In the genomic region with DNA sequence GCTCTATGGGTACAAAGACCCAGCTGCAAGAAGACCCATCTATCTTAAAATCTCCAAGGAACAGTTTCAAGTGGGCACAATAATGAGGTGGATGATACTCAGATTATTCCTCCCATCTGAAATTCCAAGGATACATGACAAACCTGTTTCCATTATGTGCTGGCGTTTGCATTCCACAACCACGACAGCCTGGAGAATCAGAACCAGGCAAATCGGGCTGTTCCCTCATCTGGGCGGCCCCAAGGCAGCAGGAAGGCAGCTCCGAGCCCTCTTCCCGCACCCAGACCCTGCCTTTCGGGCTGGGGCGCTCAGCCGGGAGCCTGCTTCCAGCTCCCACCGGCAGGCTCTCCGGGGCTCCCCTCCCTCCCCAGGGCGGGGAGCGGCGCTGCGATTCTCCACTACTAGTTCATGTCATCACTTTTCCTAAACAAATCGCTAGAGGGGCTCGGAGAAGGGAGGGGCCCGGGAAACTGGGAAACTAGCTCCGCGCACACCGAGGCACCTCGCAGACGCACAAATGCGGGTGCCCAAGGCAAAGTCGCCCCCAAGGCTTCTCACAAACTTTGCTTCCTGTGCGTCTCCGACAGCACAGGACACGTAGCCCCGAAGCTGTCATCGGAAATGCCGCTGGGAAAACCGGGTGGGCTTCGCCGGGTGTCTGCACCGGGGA, we compare ENCODE assay signal across 9 cellular contexts. TPM values are rescaled to one million over a fixed set of nuclear protein-coding genes. Genes with fewer than 3 reads are reported as not detected.
DNase-seq lines count a peak whose midpoint lies in the region; ATAC-seq and TF ChIP-seq lines count a peak whose summit lies in the region.
"Had no signal": no experiment of that assay in that cellular context is flagged by ENCODE, and none has a peak within 500 bp of the region (broad histone marks: within the 10 kb centered on the region; RNA-seq: fewer than 3 reads in every experiment).

A gene (minus strand): TSS at position 350 of the 670 bp plus-strand sequence. CDS start 197 bp downstream, at position 153.

- intact Hi-C loops in esophagus squamous epithelium (cut with DNase I), result loop anchor here (10.0 kb wide), 2 partner anchors 118 to 148 kb away; a partner anchor contains a TSS
- intact Hi-C loops in upper lobe of right lung (cut with DNase I), result loop anchor here (10.0 kb wide), 1 partner anchor 138 kb away; no protein-coding TSS in a partner anchor

- H3K4me3 ChIP-seq in esophagus squamous epithelium (peak within 1 kb of the TSS; percentile 80 to 94 (median 85)), muscle layer of duodenum (ENCODE audit: low read depth in 1 of 2, low read length in 2 of 2) (peak within 1 kb of the TSS; percentile 91 to 98), upper lobe of right lung (peak within 1 kb of the TSS; percentile 87)

- H3K36me3 ChIP-seq in esophagus squamous epithelium, result no peaks in the 10 kb centered on the region
- H3K36me3 ChIP-seq in muscle layer of duodenum (ENCODE audit: control insufficient read depth in 1 of 2, insufficient read depth in 2 of 2, low read length in 2 of 2), result peaks cover 5 to 6% of the 10 kb centered on the region in 2 donors
- H3K36me3 ChIP-seq in upper lobe of right lung, result no peaks in the 10 kb centered on the region

- peak in 2 of 4 donors; percentile 29 to 42 for TF ChIP-seq POLR2A in esophagus squamous epithelium (IDR thresholded peaks at IDR 0.05)

- H3K27me3 ChIP-seq in esophagus squamous epithelium, result peaks cover 0 to 5% (median 0%) of the 10 kb centered on the region in 4 donors
- no peaks in the 10 kb centered on the region for H3K27me3 ChIP-seq in muscle layer of duodenum (ENCODE audit: low read depth, low read length)
- H3K27me3 ChIP-seq in upper lobe of right lung, result no peaks in the 10 kb centered on the region

- H3K27ac ChIP-seq in esophagus squamous epithelium (peak within 1 kb of the TSS; percentile 89 to 95 (median 94)), muscle layer of duodenum (ENCODE audit: low read length) (peak within 1 kb of the TSS; percentile 76), upper lobe of right lung (peak within 1 kb of the TSS; percentile 87)

- DNase-seq in NCI-H748 (lab: John Stamatoyannopoulos, UW; ENCODE audit: unreplicated experiment) (peak; percentile 31), NCI-H748 treated with DMSO at 0.1 percent for 48 hours (lab: John Stamatoyannopoulos, UW) (no peak), T1000 (lab: John Stamatoyannopoulos, UW) (peak; percentile 28), esophagus squamous epithelium (lab: John Stamatoyannopoulos, UW) (no peak), upper lobe of right lung (peak; percentile 78), OCI-M2 (lab: John Stamatoyannopoulos, UW; ENCODE audit: unreplicated experiment) (no peak)
- DNase-seq: DND-41 had no signal

- no peaks in the 10 kb centered on the region for H3K9me3 ChIP-seq in esophagus squamous epithelium
- no peaks in the 10 kb centered on the region for H3K9me3 ChIP-seq in muscle layer of duodenum (ENCODE audit: control insufficient read depth in 1 of 2, low read length in 2 of 2)
- H3K9me3 ChIP-seq in upper lobe of right lung, result no peaks in the 10 kb centered on the region

- ATAC-seq in HG03045 (IDR thresholded peaks at IDR 0.05; ENCODE audit: unreplicated experiment) (peak; percentile 12), upper lobe of right lung (peak; percentile 35)

- H3K4me1 ChIP-seq in esophagus squamous epithelium (peaks cover 36 to 61% (median 41%) of the 10 kb centered on the region in 3 donors), muscle layer of duodenum (ENCODE audit: control insufficient read depth in 1 of 2, insufficient read depth in 2 of 2, low read length in 2 of 2) (peaks cover 2 to 22% of the 10 kb centered on the region in 2 donors), upper lobe of right lung (peaks cover 38% of the 10 kb centered on the region)

- 0 to 14% methylated on average over 1 to 10 of the region's 35 CpGs for WGBS in esophagus squamous epithelium, 2 donors

- TF ChIP-seq CTCF in esophagus squamous epithelium (IDR thresholded peaks at IDR 0.05), result peak in 1 of 6 experiments; percentile 9
- no peak for TF ChIP-seq CTCF in upper lobe of right lung (IDR thresholded peaks at IDR 0.05)

RNA-seq across cellular contexts. Expression of the gene that starts here (rescaled TPM):
- 100 to 1,000 TPM in 1 of 4 donors, 10 to 100 TPM in 3; 36.7 to 146 (median 73.5) TPM for total RNA-seq in esophagus squamous epithelium
- 194 TPM for total RNA-seq in upper lobe of right lung

Comparison
In these comparisons a context has a peak if more than half of its experiments do, and no peak if none do; other contexts are left out.
1. DNase-seq: peak in NCI-H748 (single experiment), T1000 (single experiment) and upper lobe of right lung (single experiment); none in NCI-H748 treated with DMSO at 0.1 percent for 48 hours (single experiment), esophagus squamous epithelium (single experiment) and OCI-M2 (single experiment).
2. Peak in every context shown above with its lines, with median percentiles within 50 percentile points of each other: H3K27ac ChIP-seq and H3K4me3 ChIP-seq.